ENCODE assay signal across 8 cellular contexts in genomic region chr17:83078378-83079339, GRCh38. TPM values are rescaled to one million over a fixed set of nuclear protein-coding genes. Genes with fewer than 3 reads are reported as not detected.
DNase-seq lines count a peak whose midpoint lies in the region; ATAC-seq, FAIRE-seq and TF ChIP-seq lines count a peak whose summit lies in the region.

No MANE protein-coding gene starts in this region.

- FAIRE-seq in GM12891 (lab: Jason Lieb, UNC): no peak

- peaks cover 35% of the 10 kb centered on the region for H3K27me3 Mint-ChIP-seq in activated naive CD8-positive, alpha-beta T cell treated with anti-CD3 and anti-CD28 coated beads, Interleukin-2, amount 10 ng/mL, durations not matched to agents 7 days and 5 days

- peak; percentile 7 for ATAC-seq in HG02642 (IDR thresholded peaks at IDR 0.05; ENCODE audit: poor library complexity, unreplicated experiment)
- no peak for ATAC-seq in activated naive CD8-positive, alpha-beta T cell treated with anti-CD3 and anti-CD28 coated beads, Interleukin-2, amount 10 ng/mL, durations not matched to agents 7 days and 5 days (ENCODE audit: low read depth)
- no peak for ATAC-seq in GM19467 (IDR thresholded peaks at IDR 0.05; ENCODE audit: unreplicated experiment)

- WGBS in stomach, 5 donors: 3 to 11% (median 4%) methylated on average over 10 to 90 of the region's 91 CpGs

- H3K36me3 Mint-ChIP-seq in activated naive CD8-positive, alpha-beta T cell treated with anti-CD3 and anti-CD28 coated beads, Interleukin-2, amount 10 ng/mL, durations not matched to agents 7 days and 5 days: no peaks in the 10 kb centered on the region

- H3K36me3 ChIP-seq in ACC112 (ENCODE audit: insufficient read depth, low read length) (no peaks in the 10 kb centered on the region), stomach (no peaks in the 10 kb centered on the region)

- POLR2A ChIA-PET in activated naive CD8-positive, alpha-beta T cell treated with anti-CD3 and anti-CD28 coated beads, Interleukin-2, amount 10 ng/mL, durations not matched to agents 7 days and 5 days (lab: Charles Lee): interaction anchor here (0.7 to 1.3 kb wide), 3 partner anchors 27 to 121 kb away, joined by 3 to 4 read pairs (median 4); no protein-coding TSS in a partner anchor

- H3K27me3 ChIP-seq in ACC112 (ENCODE audit: insufficient read depth, low read length) (peaks cover 13% of the 10 kb centered on the region; the same call in 1 of the 2 replicates), stomach (peaks cover 0 to 25% (median 0%) of the 10 kb centered on the region in 3 donors)

- no peak for TF ChIP-seq POLR2A in stomach (IDR thresholded peaks at IDR 0.05)
- TF ChIP-seq POLR2A in GM12891 (IDR thresholded peaks at IDR 0.05; ENCODE audit: low read depth, low read length): no peak

- peak overlapping the region; percentile 82 for H3K4me3 ChIP-seq in ACC112 (ENCODE audit: low read depth, low read length)
- H3K4me3 ChIP-seq in stomach: peak overlapping the region; percentile 72 to 86 (median 77)

- intact Hi-C loops in stomach (cut with DNase I; ENCODE audit: low total_unique reads): no loop called here

- peaks cover 22% of the 10 kb centered on the region for H3K4me1 ChIP-seq in ACC112 (ENCODE audit: control insufficient read depth, insufficient read depth, low read length, unreplicated experiment)
- H3K4me1 ChIP-seq in stomach: peaks cover 34 to 55% (median 48%) of the 10 kb centered on the region in 4 donors

- H3K9me3 ChIP-seq in stomach: no peaks in the 10 kb centered on the region

- peak overlapping the region; percentile 81 for H2AFZ ChIP-seq in ACC112 (ENCODE audit: low read length, unreplicated experiment)

- no peaks in the 10 kb centered on the region for H3K9me3 Mint-ChIP-seq in activated naive CD8-positive, alpha-beta T cell treated with anti-CD3 and anti-CD28 coated beads, Interleukin-2, amount 10 ng/mL, durations not matched to agents 7 days and 5 days

- peaks cover 26% of the 10 kb centered on the region for H3K79me2 ChIP-seq in ACC112 (ENCODE audit: control insufficient read depth, insufficient read depth, low read length, unreplicated experiment)

- no peak overlapping the region for H3K27ac ChIP-seq in ACC112 (ENCODE audit: low read depth, low read length)
- peak overlapping the region; percentile 49 to 94 (median 76) for H3K27ac ChIP-seq in stomach

- TF ChIP-seq EP300 in stomach (IDR thresholded peaks at IDR 0.05): no peak

- no peak for DNase-seq in activated naive CD8-positive, alpha-beta T cell treated with anti-CD3 and anti-CD28 coated beads, Interleukin-2, amount 10 ng/mL, durations not matched to agents 7 days and 5 days
- DNase-seq in islet precursor cell (peak; percentile 75), stomach (no peak), GM12891 (ENCODE audit: insufficient read length, low spot score) (no peak), COR-L47 (lab: John Stamatoyannopoulos, UW) (no peak)

- no peak overlapping the region for H3K27ac Mint-ChIP-seq in activated naive CD8-positive, alpha-beta T cell treated with anti-CD3 and anti-CD28 coated beads, Interleukin-2, amount 10 ng/mL, durations not matched to agents 7 days and 5 days

- TF ChIP-seq CTCF in stomach (IDR thresholded peaks at IDR 0.05): no peak

- peaks cover 14% of the 10 kb centered on the region for H3K4me1 Mint-ChIP-seq in activated naive CD8-positive, alpha-beta T cell treated with anti-CD3 and anti-CD28 coated beads, Interleukin-2, amount 10 ng/mL, durations not matched to agents 7 days and 5 days

- H3K4me3 Mint-ChIP-seq in activated naive CD8-positive, alpha-beta T cell treated with anti-CD3 and anti-CD28 coated beads, Interleukin-2, amount 10 ng/mL, durations not matched to agents 7 days and 5 days: peak overlapping the region; percentile 39

TF ChIP-seq in GM12891, 5 proteins besides CTCF, POLR2A, EP300 and RAD21:
- no peak for TF ChIP-seq POU2F2 (IDR thresholded peaks at IDR 0.05; ENCODE audit: low read depth, low read length)
- TF ChIP-seq TAF1 (IDR thresholded peaks at IDR 0.05; ENCODE audit: low read depth, low read length): no peak
- no peak for TF ChIP-seq PAX5 (IDR thresholded peaks at IDR 0.05; ENCODE audit: insufficient read depth, low read length, severe bottlenecking)
- TF ChIP-seq SPI1 (IDR thresholded peaks at IDR 0.05; ENCODE audit: low read depth, low read length): no peak
- TF ChIP-seq POLR2AphosphoS5 (IDR thresholded peaks at IDR 0.05; ENCODE audit: low read depth, low read length): no peak
TF ChIP-seq in GM12891: peak in this region for 0.

RNA-seq across cellular contexts. Expression of gene METRNL, which starts 0.8 kb away (rescaled TPM):
- total RNA-seq in activated naive CD8-positive, alpha-beta T cell treated with anti-CD3 and anti-CD28 coated beads, Interleukin-2, amount 10 ng/mL, durations not matched to agents 7 days and 5 days: 10 to 100 TPM; 11.1 to 13.2 TPM
- total RNA-seq in stomach: 100 to 1,000 TPM in 2 of 5 donors, 10 to 100 TPM in 3; 25.7 to 452 (median 55.4) TPM
- polyA plus RNA-seq in stomach: 10 to 100 TPM; 29.3 to 49.1 (median 35.9) TPM
- polyA plus RNA-seq in GM12891 (2012; ENCODE audit: low read depth, missing spikeins): 6.0 TPM
